Comparison of ENCODE assay signal across 28 cellular contexts in the genomic region with DNA sequence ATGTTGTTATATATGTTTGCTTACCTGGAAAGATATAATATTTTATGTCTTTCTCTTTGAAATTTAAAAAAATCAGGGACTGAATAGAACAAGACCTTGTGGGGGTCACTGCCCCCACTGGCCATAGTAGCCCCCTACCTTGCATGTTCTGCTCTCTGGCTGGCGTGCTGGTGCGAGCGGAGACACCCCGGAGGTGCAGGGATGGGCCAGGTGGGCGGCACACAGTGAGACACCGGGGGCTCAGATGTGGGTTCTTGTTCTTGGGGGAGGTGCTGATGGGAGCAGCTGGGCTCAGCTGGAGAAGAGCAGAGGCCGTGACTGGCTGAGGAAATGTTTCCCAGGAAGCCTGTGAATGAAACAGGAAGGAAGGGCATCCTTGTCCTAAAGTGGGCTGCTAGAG. TPM values are rescaled to one million over a fixed set of nuclear protein-coding genes. Genes with fewer than 3 reads are reported as not detected.
"Had no signal": no experiment of that assay in that cellular context is flagged by ENCODE, and none has a peak within 500 bp of the region (broad histone marks: within the 10 kb centered on the region; RNA-seq: fewer than 3 reads in every experiment).

No MANE protein-coding gene starts in this region.

- DNase-seq: activated CD4-positive, alpha-beta T cell treated with anti-CD3 and anti-CD28 coated beads, Interleukin-2, amount 10 ng/mL, durations not matched to agents 24 days and 14 days; activated CD4-positive, alpha-beta T cell treated with anti-CD3 and anti-CD28 coated beads, Interleukin-2, amount 50 U/mL, for 4 hours; activated CD8-positive, alpha-beta memory T cell treated with anti-CD3 and anti-CD28 coated beads, Interleukin-2, amount 50 U/mL, for 4 hours; activated CD8-positive, alpha-beta T cell treated with anti-CD3 and anti-CD28 coated beads for 36 hours; activated effector memory CD4-positive, alpha-beta T cell treated with Interleukin-2 at 50 U/mL for 16 hours; activated naive CD4-positive, alpha-beta T cell treated with anti-CD3 and anti-CD28 coated beads, Interleukin-2, amount 10 ng/mL, durations not matched to agents 7 days and 5 days; activated naive CD8-positive, alpha-beta T cell treated with anti-CD3 and anti-CD28 coated beads, Interleukin-2, amount 50 U/mL, for 24 hours; activated T-cell treated with anti-CD3 and anti-CD28 coated beads, Interleukin-2, amount 50 U/mL, for 48 hours; anterior cingulate cortex; caudate nucleus; cerebellar nuclear complex; NCI-H1048; NCI-H1105 treated with DMSO at 0.1 percent for 48 hours; NCI-H1436 treated with DMSO at 0.1 percent for 48 hours; NCI-H1694 treated with DMSO at 0.1 percent for 48 hours; NCI-H2029; NCI-H345; NCI-H524 treated with DMSO at 0.1 percent for 48 hours; SHP77; SJCRH30 had no signal

- H3K4me3 ChIP-seq: SJCRH30, SK-N-MC had no signal

- H3K36me3 ChIP-seq: SJCRH30 had no signal

- H3K4me1 ChIP-seq: SJCRH30 had no signal

- FAIRE-seq: bronchial epithelial cell, TTC549 had no signal

- H3K27ac ChIP-seq: SJCRH30, SK-N-MC had no signal

- ATAC-seq: activated CD8-positive, alpha-beta T cell treated with anti-CD3 and anti-CD28 coated beads for 36 hours; activated naive CD8-positive, alpha-beta T cell treated with anti-CD3 and anti-CD28 coated beads, Interleukin-2, amount 50 U/mL, for 24 hours; Panc1 had no signal

RNA-seq across cellular contexts. Expression of gene GAB4, which starts 20.2 kb away (rescaled TPM):
- total RNA-seq: activated CD4-positive, alpha-beta T cell treated with anti-CD3 and anti-CD28 coated beads, Interleukin-2, amount 10 ng/mL, durations not matched to agents 24 days and 14 days; activated CD8-positive, alpha-beta T cell treated with anti-CD3 and anti-CD28 coated beads for 36 hours; bronchial epithelial cell; MCF 10A; NCI-H460; RPMI7951; SJCRH30; T-helper 1 cell treated with Interleukin-12 subunit alpha and Interleukin-12 subunit beta and Interleukin-4 antibody, amounts not matched to agents 30 ng/mL and 1 ng/mL, for 36 hours had no signal
